ENCODE assay signal across 19 cellular contexts in the genomic region with DNA sequence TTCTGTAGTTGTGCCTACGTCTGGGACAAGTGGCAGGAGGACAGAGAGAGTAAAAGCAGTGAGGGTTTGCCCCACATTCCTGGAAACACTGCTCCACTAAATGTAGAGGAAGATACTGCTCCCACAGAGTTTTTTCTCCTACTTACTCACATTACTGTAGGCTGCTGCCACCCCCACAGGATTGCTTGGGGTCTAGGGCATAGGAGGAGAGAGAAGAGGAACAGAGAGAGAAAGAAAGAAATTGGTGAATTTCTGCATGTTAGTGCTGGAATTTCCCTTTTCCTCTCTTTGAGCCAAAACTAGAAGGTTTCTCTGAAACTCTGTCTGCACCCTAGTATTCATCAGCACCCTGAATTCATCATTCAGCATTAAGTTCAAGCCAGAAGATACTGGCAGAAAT.
A peak's percentile ranks its signal among the peaks of the same experiment; 100 is the strongest.
DNase-seq lines count a peak whose midpoint lies in the region; ATAC-seq and TF ChIP-seq lines count a peak whose summit lies in the region.
"Had no signal": no experiment of that assay in that cellular context is flagged by ENCODE, and none has a peak within 500 bp of the region (broad histone marks: within the 10 kb centered on the region; RNA-seq: fewer than 3 reads in every experiment).

No MANE protein-coding gene starts in this region.

- no peaks in the 10 kb centered on the region for H3K9me3 Mint-ChIP-seq in endodermal cell
- H3K9me3 Mint-ChIP-seq: GM23338, HFFc6 had no signal

- H3K36me3 Mint-ChIP-seq in endodermal cell (ENCODE audit: low read depth), result no peaks in the 10 kb centered on the region
- H3K36me3 Mint-ChIP-seq: CD14-positive monocyte; CD8-positive, alpha-beta T cell had no signal

- H3K4me3 ChIP-seq in OCI-LY3 (ENCODE audit: low read length) (peak overlapping the region; percentile 39), osteoblast (ENCODE audit: insufficient read depth, low read length) (no peak overlapping the region), endodermal cell (ENCODE audit: low read length) (no peak overlapping the region)
- H3K4me3 ChIP-seq: BLaER1, GM23338 had no signal

- peak; percentile 54 for ATAC-seq in GM19351 (IDR thresholded peaks at IDR 0.05; ENCODE audit: unreplicated experiment)
- ATAC-seq in HG03378 (IDR thresholded peaks at IDR 0.05; ENCODE audit: unreplicated experiment), result no peak
- no peak for ATAC-seq in GM19467 (IDR thresholded peaks at IDR 0.05; ENCODE audit: unreplicated experiment)
- ATAC-seq: CD8-positive, alpha-beta T cell; GM23338; HCT116 had no signal

- no peaks in the 10 kb centered on the region for H3K4me1 Mint-ChIP-seq in endodermal cell
- H3K4me1 Mint-ChIP-seq: CD14-positive monocyte, GM23338 had no signal

- H3K4me2 ChIP-seq in OCI-LY3 (ENCODE audit: low read length) (peak overlapping the region; percentile 63), osteoblast (ENCODE audit: insufficient read depth, low read length) (no peak overlapping the region)
- H3K4me2 ChIP-seq: BLaER1, GM23338 had no signal

- peak overlapping the region; percentile 15; the same call in 1 of the 2 replicates for H3K9ac ChIP-seq in OCI-LY3 (ENCODE audit: low read length)
- no peak overlapping the region for H3K9ac ChIP-seq in endodermal cell (ENCODE audit: extremely low read depth, low read length, poor library complexity, severe bottlenecking)
- H3K9ac ChIP-seq: BLaER1 had no signal

- H3K27me3 ChIP-seq in OCI-LY3 (ENCODE audit: low read depth, low read length) (no peaks in the 10 kb centered on the region), osteoblast (ENCODE audit: insufficient read depth, low read length) (no peaks in the 10 kb centered on the region), endodermal cell (ENCODE audit: control insufficient read depth, insufficient read depth, low read length, poor library complexity, severe bottlenecking) (no peaks in the 10 kb centered on the region)
- H3K27me3 ChIP-seq: BLaER1 had no signal

- H4K20me1 ChIP-seq in OCI-LY3 (ENCODE audit: insufficient read depth, low read length), result no peaks in the 10 kb centered on the region
- H4K20me1 ChIP-seq in osteoblast (ENCODE audit: insufficient read depth, low read length), result no peaks in the 10 kb centered on the region
- H4K20me1 ChIP-seq: BLaER1 had no signal

- 84% methylated on average over 1 of the region's 1 CpG; no CpG with 5 or more reads in 1 of the 2 experiments for WGBS in endodermal cell (ENCODE audit: insufficient coverage in 1 of 2, insufficient read length in 1 of 2), 2 experiments

- DNase-seq in CD1c-positive myeloid dendritic cell (ENCODE audit: extremely low spot score), result peak; percentile 13
- no peak for DNase-seq in osteoblast (ENCODE audit: insufficient read length, low spot score, missing footprints)
- no peak for DNase-seq in endodermal cell
- DNase-seq in COLO668 (lab: John Stamatoyannopoulos, UW; ENCODE audit: unreplicated experiment), result no peak
- DNase-seq: 8988T; CD8-positive, alpha-beta T cell; COR-L47; DMS 273 treated with DMSO at 0.1 percent for 48 hours; DMS53; HFFc6 had no signal

- H3K4me1 ChIP-seq in OCI-LY3 (ENCODE audit: low read length), result peaks cover 23% of the 10 kb centered on the region
- no peaks in the 10 kb centered on the region for H3K4me1 ChIP-seq in osteoblast (ENCODE audit: insufficient read depth, low read length)
- H3K4me1 ChIP-seq in endodermal cell (ENCODE audit: control insufficient read depth, insufficient read depth, low read length), result no peaks in the 10 kb centered on the region
- H3K4me1 ChIP-seq: BLaER1 had no signal

- H3K79me2 ChIP-seq in OCI-LY3 (ENCODE audit: low read length), result no peaks in the 10 kb centered on the region
- no peaks in the 10 kb centered on the region for H3K79me2 ChIP-seq in osteoblast (ENCODE audit: insufficient read depth, low read length)

- H3K27ac ChIP-seq in OCI-LY3 (ENCODE audit: low read length), result peak overlapping the region; percentile 89
- H3K27ac ChIP-seq in osteoblast (ENCODE audit: low read depth, low read length), result no peak overlapping the region
- no peak overlapping the region for H3K27ac ChIP-seq in endodermal cell (ENCODE audit: low read depth, low read length)
- H3K27ac ChIP-seq: BLaER1, HL-60 had no signal

- H3K9me3 ChIP-seq in OCI-LY3 (ENCODE audit: insufficient read depth, low read length) (no peaks in the 10 kb centered on the region), osteoblast (ENCODE audit: low read depth, low read length) (no peaks in the 10 kb centered on the region), endodermal cell (ENCODE audit: control insufficient read depth, low read length) (no peaks in the 10 kb centered on the region)
- H3K9me3 ChIP-seq: BLaER1 had no signal

- H3K27me3 Mint-ChIP-seq in endodermal cell (ENCODE audit: insufficient read depth), result no peaks in the 10 kb centered on the region

- no peak overlapping the region for H3K27ac Mint-ChIP-seq in endodermal cell
- H3K27ac Mint-ChIP-seq: CD14-positive monocyte; CD8-positive, alpha-beta T cell; GM23338; HFFc6 had no signal

- H3K36me3 ChIP-seq in OCI-LY3 (replicated peaks; ENCODE audit: low read depth, low read length), result no peaks in the 10 kb centered on the region
- no peaks in the 10 kb centered on the region for H3K36me3 ChIP-seq in osteoblast (ENCODE audit: insufficient read depth, low read length)
- no peaks in the 10 kb centered on the region for H3K36me3 ChIP-seq in endodermal cell (ENCODE audit: control insufficient read depth, insufficient read depth, low read length)
- H3K36me3 ChIP-seq: BLaER1 had no signal

- no peak overlapping the region for H3K4me3 Mint-ChIP-seq in endodermal cell
- H3K4me3 Mint-ChIP-seq: CD14-positive monocyte; CD8-positive, alpha-beta T cell; GM23338; HFFc6 had no signal

- 0 out of 2 replicates have a peak overlapping the region, but pooled peaks have one; percentile 46 for H2AFZ ChIP-seq in OCI-LY3 (ENCODE audit: low read depth, low read length)
- H2AFZ ChIP-seq in osteoblast (ENCODE audit: low read length), result peak overlapping the region; percentile 13

- TF ChIP-seq CTCF in OCI-LY3 (IDR thresholded peaks at IDR 0.05; ENCODE audit: low read depth, low read length) (no peak), osteoblast (IDR thresholded peaks at IDR 0.05; ENCODE audit: extremely low read depth, low read depth, low read length) (no peak), endodermal cell (conservative IDR thresholded peaks at IDR 0.05) (no peak)
